29 cellular contexts compared by ENCODE assay signal in the genomic region with DNA sequence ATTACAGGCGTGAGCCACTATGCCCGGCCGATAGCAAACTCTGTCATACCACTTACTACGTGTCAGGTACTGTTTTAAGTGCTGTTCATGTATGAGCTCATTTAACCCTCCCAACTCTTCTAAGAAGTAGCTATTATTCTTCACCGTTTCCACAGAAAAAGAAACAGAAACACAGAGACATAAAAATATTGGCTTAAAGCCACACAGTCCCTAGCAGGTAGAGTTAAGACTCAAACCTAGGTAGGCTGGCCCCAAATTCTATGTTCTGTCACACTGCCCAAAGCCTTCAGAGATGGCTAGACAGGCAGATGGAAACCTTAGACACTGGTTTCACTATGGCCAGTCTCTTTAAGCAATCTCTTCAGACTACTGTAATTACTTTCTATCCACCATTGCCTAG.
A peak's percentile ranks its signal among the peaks of the same experiment; 100 is the strongest.
DNase-seq lines count a peak whose midpoint lies in the region; ATAC-seq lines count a peak whose summit lies in the region.
"Had no signal": no experiment of that assay in that cellular context is flagged by ENCODE, and none has a peak within 500 bp of the region (broad histone marks: within the 10 kb centered on the region; RNA-seq: fewer than 3 reads in every experiment).

No MANE protein-coding gene starts in this region.

- no peak overlapping the region for H3K4me3 Mint-ChIP-seq in activated CD8-positive, alpha-beta memory T cell treated with anti-CD3 and anti-CD28 coated beads, Interleukin-2, amount 10 ng/mL, durations not matched to agents 7 days and 5 days
- no peak overlapping the region for H3K4me3 Mint-ChIP-seq in stimulated activated effector memory CD8-positive, alpha-beta T cell treated with anti-CD3 and anti-CD28 coated beads, Interleukin-12 subunit alpha, Interleukin-12 subunit beta, amount 100 ng/mL, for 72 hours
- no peak overlapping the region for H3K4me3 Mint-ChIP-seq in T-helper 17 cell
- H3K4me3 Mint-ChIP-seq: CD4-positive, alpha-beta memory T cell; nephron progenitor cell had no signal

- ATAC-seq in activated CD8-positive, alpha-beta memory T cell treated with anti-CD3 and anti-CD28 coated beads, Interleukin-2, amount 10 ng/mL, durations not matched to agents 7 days and 5 days, result peak; percentile 36
- ATAC-seq in HG03095 (IDR thresholded peaks at IDR 0.05; ENCODE audit: unreplicated experiment), result peak; percentile 60
- ATAC-seq in left lobe of liver, result peak; percentile 45
- ATAC-seq in stimulated activated effector memory CD8-positive, alpha-beta T cell treated with anti-CD3 and anti-CD28 coated beads, Interleukin-12 subunit alpha, Interleukin-12 subunit beta, amount 100 ng/mL, for 72 hours, result peak; percentile 87
- no peak for ATAC-seq in T-helper 17 cell
- ATAC-seq in GM19395 (IDR thresholded peaks at IDR 0.05; ENCODE audit: unreplicated experiment), result no peak
- ATAC-seq: gastroesophageal sphincter, mucosa of descending colon had no signal

- no peaks in the 10 kb centered on the region for H3K9me3 ChIP-seq in T-helper 17 cell (ENCODE audit: control insufficient read depth, low read length, poor library complexity, severe bottlenecking)
- H3K9me3 ChIP-seq: ascending aorta, gastroesophageal sphincter, lower lobe of right lung, mucosa of descending colon, right atrium auricular region, stomach had no signal

- H3K36me3 Mint-ChIP-seq in activated CD8-positive, alpha-beta memory T cell treated with anti-CD3 and anti-CD28 coated beads, Interleukin-2, amount 10 ng/mL, durations not matched to agents 7 days and 5 days, result no peaks in the 10 kb centered on the region
- H3K36me3 Mint-ChIP-seq in stimulated activated effector memory CD8-positive, alpha-beta T cell treated with anti-CD3 and anti-CD28 coated beads, Interleukin-12 subunit alpha, Interleukin-12 subunit beta, amount 100 ng/mL, for 72 hours, result no peaks in the 10 kb centered on the region
- no peaks in the 10 kb centered on the region for H3K36me3 Mint-ChIP-seq in T-helper 17 cell (ENCODE audit: low read depth)
- H3K36me3 Mint-ChIP-seq: CD4-positive, alpha-beta memory T cell had no signal

- peaks cover 16% of the 10 kb centered on the region for H3K27me3 Mint-ChIP-seq in activated CD8-positive, alpha-beta memory T cell treated with anti-CD3 and anti-CD28 coated beads, Interleukin-2, amount 10 ng/mL, durations not matched to agents 7 days and 5 days
- peaks cover 40% of the 10 kb centered on the region for H3K27me3 Mint-ChIP-seq in T-helper 17 cell

- H3K9me3 Mint-ChIP-seq in activated CD8-positive, alpha-beta memory T cell treated with anti-CD3 and anti-CD28 coated beads, Interleukin-2, amount 10 ng/mL, durations not matched to agents 7 days and 5 days (ENCODE audit: low read depth), result no peaks in the 10 kb centered on the region
- H3K9me3 Mint-ChIP-seq in stimulated activated effector memory CD8-positive, alpha-beta T cell treated with anti-CD3 and anti-CD28 coated beads, Interleukin-12 subunit alpha, Interleukin-12 subunit beta, amount 100 ng/mL, for 72 hours, result no peaks in the 10 kb centered on the region
- H3K9me3 Mint-ChIP-seq: CD4-positive, alpha-beta memory T cell; nephron progenitor cell had no signal

- H3K27ac Mint-ChIP-seq in activated CD8-positive, alpha-beta memory T cell treated with anti-CD3 and anti-CD28 coated beads, Interleukin-2, amount 10 ng/mL, durations not matched to agents 7 days and 5 days, result no peak overlapping the region
- H3K27ac Mint-ChIP-seq in stimulated activated effector memory CD8-positive, alpha-beta T cell treated with anti-CD3 and anti-CD28 coated beads, Interleukin-12 subunit alpha, Interleukin-12 subunit beta, amount 100 ng/mL, for 72 hours, result no peak overlapping the region
- H3K27ac Mint-ChIP-seq in T-helper 17 cell, result no peak overlapping the region
- H3K27ac Mint-ChIP-seq: CD4-positive, alpha-beta memory T cell; nephron progenitor cell had no signal

- H3K4me1 Mint-ChIP-seq in activated CD8-positive, alpha-beta memory T cell treated with anti-CD3 and anti-CD28 coated beads, Interleukin-2, amount 10 ng/mL, durations not matched to agents 7 days and 5 days, result peaks cover 9% of the 10 kb centered on the region
- no peaks in the 10 kb centered on the region for H3K4me1 Mint-ChIP-seq in stimulated activated effector memory CD8-positive, alpha-beta T cell treated with anti-CD3 and anti-CD28 coated beads, Interleukin-12 subunit alpha, Interleukin-12 subunit beta, amount 100 ng/mL, for 72 hours
- peaks cover 4% of the 10 kb centered on the region for H3K4me1 Mint-ChIP-seq in T-helper 17 cell
- H3K4me1 Mint-ChIP-seq: CD4-positive, alpha-beta memory T cell had no signal

- CTCF ChIA-PET in activated CD8-positive, alpha-beta memory T cell treated with anti-CD3 and anti-CD28 coated beads, Interleukin-2, amount 10 ng/mL, durations not matched to agents 7 days and 5 days (lab: Charles Lee), result no interaction called here

- DNase-seq in activated CD8-positive, alpha-beta memory T cell treated with anti-CD3 and anti-CD28 coated beads, Interleukin-2, amount 10 ng/mL, durations not matched to agents 7 days and 5 days, result no peak
- no peak for DNase-seq in activated CD8-positive, alpha-beta memory T cell treated with anti-CD3 and anti-CD28 coated beads for 24 hours
- DNase-seq in left lobe of liver (ENCODE audit: low spot score) (no peak), T-helper 17 cell (no peak)
- DNase-seq in stimulated activated effector memory CD8-positive, alpha-beta T cell treated with anti-CD3 and anti-CD28 coated beads, Interleukin-12 subunit alpha, Interleukin-12 subunit beta, amount 100 ng/mL, for 72 hours (ENCODE audit: low spot score in 2 of 2), result no peak
- DNase-seq in stimulated activated CD4-positive, alpha-beta T cell treated with anti-CD3 and anti-CD28 coated beads, Interleukin-1b, Interleukin-23, amount 100 ng/mL, for 48 hours, result no peak
- DNase-seq: activated T-cell treated with anti-CD3 and anti-CD28 coated beads, Interleukin-2, amount 50 U/mL, for 1 hour; CD4-positive, alpha-beta memory T cell; DND-41; GOT3; kidney glomerular epithelial cell; lower lobe of right lung; MV-4-11; NCI-H1436; NCI-H2081 treated with DMSO at 0.1 percent for 48 hours; NCI-H2227 treated with DMSO at 0.1 percent for 48 hours; NCI-H526; nephron progenitor cell; NK-92 treated with Interleukin-12 subunit alpha and Interleukin-12 subunit beta, amount 100 ng/mL, for 24 hours; PC-9; Right ventricle myocardium superior; stimulated activated CD8-positive, alpha-beta memory T cell treated with anti-CD3 and anti-CD28 coated beads, Interleukin-4, amount 100 ng/mL, for 48 hours; stomach had no signal

Comparison
In these comparisons a context has a peak if more than half of its experiments do, and no peak if none do; other contexts are left out.
1. ATAC-seq: peak in activated CD8-positive, alpha-beta memory T cell treated with anti-CD3 and anti-CD28 coated beads, Interleukin-2, amount 10 ng/mL, durations not matched to agents 7 days and 5 days (single experiment), HG03095 (single experiment), left lobe of liver (single experiment) and stimulated activated effector memory CD8-positive, alpha-beta T cell treated with anti-CD3 and anti-CD28 coated beads, Interleukin-12 subunit alpha, Interleukin-12 subunit beta, amount 100 ng/mL, for 72 hours (single experiment); none in T-helper 17 cell (single experiment) and GM19395 (single experiment).